In genomic region chr1:21293537-21294265, GRCh38 we compare ENCODE assay signal across 8 cellular contexts.
A peak's percentile ranks its signal among the peaks of the same experiment; 100 is the strongest.
DNase-seq lines count a peak whose midpoint lies in the region; ATAC-seq lines count a peak whose summit lies in the region.

No MANE protein-coding gene starts in this region.

- H3K4me3 ChIP-seq in effector memory CD4-positive, alpha-beta T cell (ENCODE audit: insufficient read depth, low read depth, low read length, poor library complexity, severe bottlenecking): peak overlapping the region; percentile 67

- H3K9me3 ChIP-seq in effector memory CD4-positive, alpha-beta T cell (ENCODE audit: control insufficient read depth, low read length): no peaks in the 10 kb centered on the region

- H3K27me3 ChIP-seq in effector memory CD4-positive, alpha-beta T cell (replicated peaks; ENCODE audit: control insufficient read depth, insufficient read depth, low read length, poor library complexity, severe bottlenecking): no peaks in the 10 kb centered on the region

- no peaks in the 10 kb centered on the region for H3K36me3 ChIP-seq in effector memory CD4-positive, alpha-beta T cell (ENCODE audit: control insufficient read depth, insufficient read depth, low read length)

- DNase-seq in activated CD4-positive, CD25-positive, alpha-beta regulatory T cell treated with anti-CD3 and anti-CD28 coated beads, Interleukin-2, amount 50 U/mL, for 72 hours: peak; percentile 59
- DNase-seq in effector memory CD4-positive, alpha-beta T cell: peak; percentile 45 to 50 (median 46)
- peak; percentile 60 to 61 for DNase-seq in stimulated activated CD4-positive, alpha-beta T cell treated with anti-CD3 and anti-CD28 coated beads, Interleukin-4, amount 100 ng/mL, for 4 hours
- no peak for DNase-seq in COLO668 (lab: John Stamatoyannopoulos, UW; ENCODE audit: unreplicated experiment)
- DNase-seq in putamen (ENCODE audit: low spot score): no peak
- no peak for DNase-seq in kidney glomerular epithelial cell (lab: John Stamatoyannopoulos, UW)

- H3K4me1 ChIP-seq in effector memory CD4-positive, alpha-beta T cell (ENCODE audit: control insufficient read depth, insufficient read depth, low read length, poor library complexity, severe bottlenecking): peaks cover 84% of the 10 kb centered on the region

- ATAC-seq in GM18498 (IDR thresholded peaks at IDR 0.05; ENCODE audit: unreplicated experiment): peak; percentile 30
- peak; percentile 15 for ATAC-seq in HG02840 (IDR thresholded peaks at IDR 0.05; ENCODE audit: low FRiP score, unreplicated experiment)

- peak overlapping the region; percentile 99 for H3K27ac ChIP-seq in effector memory CD4-positive, alpha-beta T cell (ENCODE audit: insufficient read depth, low read length, poor library complexity, severe bottlenecking)

Comparison
In these comparisons a context has a peak if more than half of its experiments do, and no peak if none do; other contexts are left out.
1. DNase-seq: peak in activated CD4-positive, CD25-positive, alpha-beta regulatory T cell treated with anti-CD3 and anti-CD28 coated beads, Interleukin-2, amount 50 U/mL, for 72 hours (single experiment), effector memory CD4-positive, alpha-beta T cell (3 of 3) and stimulated activated CD4-positive, alpha-beta T cell treated with anti-CD3 and anti-CD28 coated beads, Interleukin-4, amount 100 ng/mL, for 4 hours (2 of 2); none in COLO668 (single experiment), putamen (single experiment) and kidney glomerular epithelial cell (single experiment).